Comparison of ENCODE assay signal across 9 cellular contexts in genomic region chr3:58059349-58060321, GRCh38. TPM values are rescaled to one million over a fixed set of nuclear protein-coding genes. Genes with fewer than 3 reads are reported as not detected.
DNase-seq lines count a peak whose midpoint lies in the region; ATAC-seq and TF ChIP-seq lines count a peak whose summit lies in the region.
"Had no signal": no experiment of that assay in that cellular context is flagged by ENCODE, and none has a peak within 500 bp of the region (broad histone marks: within the 10 kb centered on the region; RNA-seq: fewer than 3 reads in every experiment).

No MANE protein-coding gene starts in this region.

- H2BK12ac ChIP-seq in trophoblast cell (ENCODE audit: low read length): peak overlapping the region; percentile 52

- H4K91ac ChIP-seq in trophoblast cell (ENCODE audit: low read depth, low read length): peak overlapping the region; percentile 77

- H3K9me2 ChIP-seq in SK-N-SH: no peaks in the 10 kb centered on the region

- H3K27me3 ChIP-seq in SK-N-SH (ENCODE audit: insufficient read depth) (no peaks in the 10 kb centered on the region), gastroesophageal sphincter (no peaks in the 10 kb centered on the region), trophoblast cell (ENCODE audit: insufficient read depth, low read length) (no peaks in the 10 kb centered on the region)

- H3F3A ChIP-seq in SK-N-SH (replicated peaks; ENCODE audit: insufficient read depth): peaks cover 39% of the 10 kb centered on the region

- peak overlapping the region; percentile 1 for H4K8ac ChIP-seq in trophoblast cell (ENCODE audit: low read depth, low read length)

- H3K18ac ChIP-seq in trophoblast cell (ENCODE audit: low read length): peak overlapping the region; percentile 61

- peaks cover 26 to 42% of the 10 kb centered on the region in 2 experiments for H3K4me1 ChIP-seq in SK-N-SH (ENCODE audit: control insufficient read depth in 1 of 2, insufficient read depth in 2 of 2, low read depth in 1 of 2, low read length in 1 of 2)
- peaks cover 17 to 95% (median 34%) of the 10 kb centered on the region in 3 donors for H3K4me1 ChIP-seq in gastroesophageal sphincter
- peaks cover 22 to 30% of the 10 kb centered on the region in 2 experiments for H3K4me1 ChIP-seq in trophoblast cell (ENCODE audit: control insufficient read depth in 1 of 2, insufficient read depth in 2 of 2, low read length in 2 of 2)

- no peak overlapping the region for H3K23ac ChIP-seq in trophoblast cell (ENCODE audit: low read length)

- H3K14ac ChIP-seq in trophoblast cell (ENCODE audit: low read length): peak overlapping the region; percentile 76

- peak; percentile 80 for ATAC-seq in gastroesophageal sphincter
- no peak for ATAC-seq in HG03159 (IDR thresholded peaks at IDR 0.05; ENCODE audit: unreplicated experiment)
- ATAC-seq in GM21390 (IDR thresholded peaks at IDR 0.05; ENCODE audit: unreplicated experiment): no peak

- peak overlapping the region; percentile 64 for H2BK120ac ChIP-seq in trophoblast cell (ENCODE audit: insufficient read depth, low read length, poor library complexity)

- DNase-seq in GM04503 (ENCODE audit: low read depth) (peak; percentile 90), SK-N-SH (no peak), trophoblast cell (peak; percentile 72 to 73), DMS53 treated with DMSO at 0.1 percent for 48 hours (lab: John Stamatoyannopoulos, UW; ENCODE audit: unreplicated experiment) (no peak)
- no peak for DNase-seq in stimulated activated CD4-positive, alpha-beta T cell treated with anti-CD3 and anti-CD28 coated beads, Interleukin-4, amount 100 ng/mL, for 24 hours
- DNase-seq: NCI-H1930 had no signal

- H3K9me3 ChIP-seq in SK-N-SH (no peaks in the 10 kb centered on the region), gastroesophageal sphincter (no peaks in the 10 kb centered on the region), trophoblast cell (ENCODE audit: insufficient read depth, low read depth, low read length) (no peaks in the 10 kb centered on the region)

- H4K12ac ChIP-seq in trophoblast cell (ENCODE audit: low read depth, low read length): no peak overlapping the region

- H2AK5ac ChIP-seq in trophoblast cell (ENCODE audit: low read length): peak overlapping the region; percentile 85

- peak in 1 of 2 donors; percentile 36 for TF ChIP-seq POLR2A in gastroesophageal sphincter (IDR thresholded peaks at IDR 0.05)

- H3K27ac ChIP-seq in SK-N-SH (ENCODE audit: low read depth in 2 of 2, low read length in 1 of 2): peak overlapping the region; percentile 64 to 82
- peak overlapping the region; percentile 52 to 86 (median 82) for H3K27ac ChIP-seq in gastroesophageal sphincter
- H3K27ac ChIP-seq in trophoblast cell (ENCODE audit: low read depth, low read length): peak overlapping the region; percentile 77

- H3K4me3 ChIP-seq in SK-N-SH (ENCODE audit: low read depth in 2 of 2, low read length in 1 of 2): 0 out of 4 replicates have a peak overlapping the region, but pooled peaks of 1 of the 2 experiments have one; percentile 21
- peak overlapping the region in 1 of 2 donors; percentile 13 for H3K4me3 ChIP-seq in gastroesophageal sphincter
- no peak overlapping the region for H3K4me3 ChIP-seq in trophoblast cell (ENCODE audit: low read depth, low read length)

- H2BK5ac ChIP-seq in trophoblast cell (ENCODE audit: low read depth, low read length, poor library complexity): peak overlapping the region; percentile 82

- H3K36me3 ChIP-seq in SK-N-SH (replicated peaks in 1 of 2; ENCODE audit: control insufficient read depth in 1 of 2, insufficient read depth in 2 of 2, low read length in 1 of 2): peaks cover 0 to 5% of the 10 kb centered on the region in 2 experiments
- peaks cover 0 to 6% of the 10 kb centered on the region in 2 donors for H3K36me3 ChIP-seq in gastroesophageal sphincter
- peaks cover 5 to 6% of the 10 kb centered on the region in 2 experiments for H3K36me3 ChIP-seq in trophoblast cell (ENCODE audit: control insufficient read depth in 1 of 2, insufficient read depth in 2 of 2, low read length in 2 of 2)

- H4K20me1 ChIP-seq in SK-N-SH (ENCODE audit: insufficient read depth): peaks cover 5% of the 10 kb centered on the region; the same call in 1 of the 2 replicates

- no peak for TF ChIP-seq EP300 in SK-N-SH (IDR thresholded peaks at IDR 0.05; ENCODE audit: borderline replicate concordance in 1 of 2, low read depth in 1 of 2, low read length in 1 of 2)
- TF ChIP-seq EP300 in gastroesophageal sphincter (IDR thresholded peaks at IDR 0.05): no peak

- peak overlapping the region; percentile 65 for H3K4me2 ChIP-seq in SK-N-SH
- peak overlapping the region; percentile 27 for H3K4me2 ChIP-seq in trophoblast cell (ENCODE audit: low read length)

- peak overlapping the region; percentile 49 for H3K4ac ChIP-seq in trophoblast cell (ENCODE audit: low read depth, low read length)

- no peak for TF ChIP-seq CTCF in SK-N-SH (IDR thresholded peaks at IDR 0.05)
- TF ChIP-seq CTCF in gastroesophageal sphincter (IDR thresholded peaks at IDR 0.05): no peak

- H3K79me1 ChIP-seq in trophoblast cell (ENCODE audit: low read length): peaks cover 8% of the 10 kb centered on the region

- CTCF ChIA-PET in SK-N-SH (lab: Yijun Ruan, JAX): interaction anchor here (1.0 kb wide), 2 partner anchors 52 to 118 kb away, joined by 3 to 5 read pairs; no protein-coding TSS in a partner anchor

- no peak for TF ChIP-seq RAD21 in SK-N-SH (IDR thresholded peaks at IDR 0.05; ENCODE audit: low read length)

- no peak overlapping the region; the same call in 1 of the 2 replicates for H2AFZ ChIP-seq in SK-N-SH (ENCODE audit: low read depth)
- H2AFZ ChIP-seq in trophoblast cell (ENCODE audit: insufficient read depth, low read length, poor library complexity): no peak overlapping the region

- 42% methylated on average over 12 of the region's 15 CpGs for WGBS in SK-N-SH (ENCODE audit: low lambda C conversion rate)
- 16 to 27% methylated on average over 9 to 14 of the region's 15 CpGs for WGBS in gastroesophageal sphincter (ENCODE audit: low coverage in 1 of 2), 2 donors
- no CpG with 5 or more reads among the region's 15 CpGs for WGBS in trophoblast cell (ENCODE audit: extremely low coverage, insufficient coverage, insufficient read length)

- H3K79me2 ChIP-seq in SK-N-SH (ENCODE audit: insufficient read depth): peaks cover 99% of the 10 kb centered on the region
- peaks cover 11% of the 10 kb centered on the region for H3K79me2 ChIP-seq in trophoblast cell (ENCODE audit: control insufficient read depth, insufficient read depth, low read length, poor library complexity)

- peak overlapping the region; percentile 58; the same call in 1 of the 2 replicates for H3K9ac ChIP-seq in SK-N-SH
- no peak overlapping the region for H3K9ac ChIP-seq in trophoblast cell (ENCODE audit: low read length)

- POLR2A ChIA-PET in SK-N-SH (lab: Yijun Ruan, JAX): interaction anchor here (1.0 kb wide), 1 partner anchor 10 kb away, joined by 3 read pairs; no protein-coding TSS in a partner anchor

TF ChIP-seq in SK-N-SH, 30 proteins besides CTCF, POLR2A, EP300 and RAD21:
- TF ChIP-seq, protein P1, sequence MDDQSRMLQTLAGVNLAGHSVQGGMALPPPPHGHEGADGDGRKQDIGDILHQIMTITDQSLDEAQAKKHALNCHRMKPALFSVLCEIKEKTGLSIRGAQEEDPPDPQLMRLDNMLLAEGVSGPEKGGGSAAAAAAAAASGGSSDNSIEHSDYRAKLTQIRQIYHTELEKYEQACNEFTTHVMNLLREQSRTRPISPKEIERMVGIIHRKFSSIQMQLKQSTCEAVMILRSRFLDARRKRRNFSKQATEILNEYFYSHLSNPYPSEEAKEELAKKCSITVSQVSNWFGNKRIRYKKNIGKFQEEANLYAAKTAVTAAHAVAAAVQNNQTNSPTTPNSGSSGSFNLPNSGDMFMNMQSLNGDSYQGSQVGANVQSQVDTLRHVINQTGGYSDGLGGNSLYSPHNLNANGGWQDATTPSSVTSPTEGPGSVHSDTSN (IDR thresholded peaks at IDR 0.05): 0 out of 2 replicates have a peak, but pooled peaks have one; percentile 25
- TF ChIP-seq JUND (IDR thresholded peaks at IDR 0.05): no peak
- no peak for TF ChIP-seq CHD2 (IDR thresholded peaks at IDR 0.05; ENCODE audit: low read length, partially characterized antibody)
- peak; percentile 9; the same call in 1 of the 2 replicates for TF ChIP-seq NFIC (IDR thresholded peaks at IDR 0.05; ENCODE audit: borderline replicate concordance)

RNA-seq across cellular contexts. Expression of gene FLNB, which starts 51.4 kb away (rescaled TPM):
- 115 and 127 TPM in 2 replicates for polyA plus RNA-seq in SK-N-SH (2012; rRNA removed)
- polyA plus RNA-seq in SK-N-SH (2012; cell fraction: cytosol; rRNA removed): 44.1 and 52.4 TPM in 2 replicates
- 397 and 536 TPM in 2 replicates for polyA plus RNA-seq in SK-N-SH (2012; cell fraction: nucleus; rRNA removed)
- total RNA-seq in gastroesophageal sphincter: 100 to 1,000 TPM in 1 of 4 donors, 10 to 100 TPM in 3; 60.2 to 138 (median 96.2) TPM
- 139 and 141 TPM in 2 replicates for polyA plus RNA-seq in trophoblast cell (2013)

Comparison
In these comparisons a context has a peak if more than half of its experiments do, and no peak if none do; other contexts are left out.
1. DNase-seq: peak in GM04503 (single experiment) and trophoblast cell (2 of 2); none in SK-N-SH (single experiment), stimulated activated CD4-positive, alpha-beta T cell treated with anti-CD3 and anti-CD28 coated beads, Interleukin-4, amount 100 ng/mL, for 24 hours (single experiment) and DMS53 treated with DMSO at 0.1 percent for 48 hours (single experiment).
2. Peak in every context shown above with its lines, with median percentiles within 50 percentile points of each other: H3K27ac ChIP-seq.